In the genomic region with DNA sequence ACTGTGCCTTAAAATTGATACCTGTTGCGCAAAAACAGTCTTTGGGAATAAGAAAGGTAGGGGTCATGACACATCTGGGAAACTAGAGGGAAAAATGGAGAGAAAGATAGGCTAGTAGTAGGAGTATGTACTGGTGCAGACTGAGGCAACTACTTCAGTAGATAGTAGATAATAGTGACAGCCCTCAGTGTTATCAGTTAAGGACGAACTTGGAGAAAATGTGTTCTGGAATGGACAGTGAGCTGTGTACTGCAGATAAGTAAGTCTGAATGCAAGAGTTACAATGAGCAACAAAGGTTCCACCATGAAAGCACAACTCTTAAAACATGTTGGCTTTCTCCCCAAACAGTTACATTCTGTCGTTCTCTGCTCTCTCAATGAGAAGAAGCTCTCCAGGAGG, we compare ENCODE assay signal across 1 cellular context.
TF ChIP-seq lines count a peak whose summit lies in the region.

No MANE protein-coding gene starts in this region.

TF ChIP-seq in K562, 482 proteins besides CTCF, POLR2A, EP300 and RAD21 (continued from another document and continues in another):
- TF ChIP-seq, protein P1, sequence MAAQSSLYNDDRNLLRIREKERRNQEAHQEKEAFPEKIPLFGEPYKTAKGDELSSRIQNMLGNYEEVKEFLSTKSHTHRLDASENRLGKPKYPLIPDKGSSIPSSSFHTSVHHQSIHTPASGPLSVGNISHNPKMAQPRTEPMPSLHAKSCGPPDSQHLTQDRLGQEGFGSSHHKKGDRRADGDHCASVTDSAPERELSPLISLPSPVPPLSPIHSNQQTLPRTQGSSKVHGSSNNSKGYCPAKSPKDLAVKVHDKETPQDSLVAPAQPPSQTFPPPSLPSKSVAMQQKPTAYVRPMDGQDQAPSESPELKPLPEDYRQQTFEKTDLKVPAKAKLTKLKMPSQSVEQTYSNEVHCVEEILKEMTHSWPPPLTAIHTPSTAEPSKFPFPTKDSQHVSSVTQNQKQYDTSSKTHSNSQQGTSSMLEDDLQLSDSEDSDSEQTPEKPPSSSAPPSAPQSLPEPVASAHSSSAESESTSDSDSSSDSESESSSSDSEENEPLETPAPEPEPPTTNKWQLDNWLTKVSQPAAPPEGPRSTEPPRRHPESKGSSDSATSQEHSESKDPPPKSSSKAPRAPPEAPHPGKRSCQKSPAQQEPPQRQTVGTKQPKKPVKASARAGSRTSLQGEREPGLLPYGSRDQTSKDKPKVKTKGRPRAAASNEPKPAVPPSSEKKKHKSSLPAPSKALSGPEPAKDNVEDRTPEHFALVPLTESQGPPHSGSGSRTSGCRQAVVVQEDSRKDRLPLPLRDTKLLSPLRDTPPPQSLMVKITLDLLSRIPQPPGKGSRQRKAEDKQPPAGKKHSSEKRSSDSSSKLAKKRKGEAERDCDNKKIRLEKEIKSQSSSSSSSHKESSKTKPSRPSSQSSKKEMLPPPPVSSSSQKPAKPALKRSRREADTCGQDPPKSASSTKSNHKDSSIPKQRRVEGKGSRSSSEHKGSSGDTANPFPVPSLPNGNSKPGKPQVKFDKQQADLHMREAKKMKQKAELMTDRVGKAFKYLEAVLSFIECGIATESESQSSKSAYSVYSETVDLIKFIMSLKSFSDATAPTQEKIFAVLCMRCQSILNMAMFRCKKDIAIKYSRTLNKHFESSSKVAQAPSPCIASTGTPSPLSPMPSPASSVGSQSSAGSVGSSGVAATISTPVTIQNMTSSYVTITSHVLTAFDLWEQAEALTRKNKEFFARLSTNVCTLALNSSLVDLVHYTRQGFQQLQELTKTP (IDR thresholded peaks at IDR 0.05; ENCODE audit: low read depth in 1 of 2, partially characterized antibody in 2 of 2) = no peak
- TF ChIP-seq ZBTB8A (IDR thresholded peaks at IDR 0.05; ENCODE audit: partially characterized antibody) (no peak), HDGF (IDR thresholded peaks at IDR 0.05) (no peak), PHF21A (IDR thresholded peaks at IDR 0.05; ENCODE audit: borderline replicate concordance, low read depth) (no peak), ZNF707 (CRISPR knock-in tag; conservative IDR thresholded peaks at IDR 0.05) (no peak), PPARD (CRISPR knock-in tag; IDR thresholded peaks at IDR 0.05) (no peak), HMG20B (CRISPR knock-in tag; IDR thresholded peaks at IDR 0.05) (no peak), POLR3G (IDR thresholded peaks at IDR 0.05; ENCODE audit: extremely low read depth, insufficient read length, insufficient replicate concordance) (no peak), STAT5A (IDR thresholded peaks at IDR 0.05; ENCODE audit: borderline replicate concordance, low read length) (no peak), TBP (optimal IDR thresholded peaks at IDR 0.05; ENCODE audit: low read depth, low read length) (no peak), BRD9 (IDR thresholded peaks at IDR 0.05; ENCODE audit: low read depth, partially characterized antibody) (no peak), ZKSCAN8 (CRISPR knock-in tag; IDR thresholded peaks at IDR 0.05) (no peak), SRSF9 (IDR thresholded peaks at IDR 0.05; ENCODE audit: borderline replicate concordance, low read depth, low read length) (no peak), FUS (optimal IDR thresholded peaks at IDR 0.05; ENCODE audit: low read depth, low read length) (no peak), DMBX1 (CRISPR knock-in tag; IDR thresholded peaks at IDR 0.05; ENCODE audit: borderline replicate concordance) (no peak), TEAD4 (IDR thresholded peaks at IDR 0.05; ENCODE audit: low read length) (peak; percentile 77), TEAD4 (CRISPR knock-in tag; IDR thresholded peaks at IDR 0.05; ENCODE audit: borderline replicate concordance) (no peak), ZEB2 (IDR thresholded peaks at IDR 0.05) (no peak), RBM14 (IDR thresholded peaks at IDR 0.05; ENCODE audit: borderline replicate concordance, insufficient read depth, low read depth, low read length) (no peak), MCM5 (IDR thresholded peaks at IDR 0.05; ENCODE audit: low read depth) (no peak), SMARCA4 (IDR thresholded peaks at IDR 0.05) (peak; percentile 54; the same call in 1 of the 2 replicates), TAL1 (IDR thresholded peaks at IDR 0.05) (peak; percentile 76), ZNF780A (CRISPR knock-in tag; IDR thresholded peaks at IDR 0.05) (no peak), CHD1 (IDR thresholded peaks at IDR 0.05; ENCODE audit: low read length) (no peak), KAT7 (CRISPR knock-in tag; IDR thresholded peaks at IDR 0.05; ENCODE audit: borderline replicate concordance) (no peak), CBFA2T3 (IDR thresholded peaks at IDR 0.05) (peak; percentile 87), TAF9B (IDR thresholded peaks at IDR 0.05; ENCODE audit: partially characterized antibody) (no peak), PHF8 (IDR thresholded peaks at IDR 0.05; ENCODE audit: borderline replicate concordance, low read length) (no peak), GABPA (tag; conservative IDR thresholded peaks at IDR 0.05; ENCODE audit: low read depth) (no peak), PCBP1 (IDR thresholded peaks at IDR 0.05; ENCODE audit: low read depth, low read length, poor library complexity, severe bottlenecking) (no peak), KDM5B (IDR thresholded peaks at IDR 0.05; ENCODE audit: insufficient replicate concordance, low read depth, low read length) (no peak), TRIM24 (IDR thresholded peaks at IDR 0.05) (peak; percentile 50 to 61; a peak in 3 of 4 replicates), CCNT2 (IDR thresholded peaks at IDR 0.05; ENCODE audit: borderline replicate concordance, extremely low read depth, insufficient read length, low read depth, low read length) (no peak), ZNF384 (IDR thresholded peaks at IDR 0.05; ENCODE audit: low read depth, low read length) (no peak), NCOR1 (IDR thresholded peaks at IDR 0.05) (peak; percentile 75), BCOR (IDR thresholded peaks at IDR 0.05) (no peak), ZNF239 (CRISPR knock-in tag; IDR thresholded peaks at IDR 0.05) (no peak), CREM (IDR thresholded peaks at IDR 0.05; ENCODE audit: low read depth) (no peak), BRF1 (IDR thresholded peaks at IDR 0.05; ENCODE audit: borderline replicate concordance, extremely low read depth, insufficient read length) (no peak), HDAC3 (IDR thresholded peaks at IDR 0.05; ENCODE audit: borderline replicate concordance, partially characterized antibody) (no peak), BRD4 (IDR thresholded peaks at IDR 0.05) (no peak), NRF1 (conservative IDR thresholded peaks at IDR 0.05 in 1 of 2, IDR thresholded peaks at IDR 0.05 in 1 of 2) (no peak), CEBPB (tag; IDR thresholded peaks at IDR 0.05) (peak; percentile 54; the same call in 1 of the 2 replicates), HNRNPLL (IDR thresholded peaks at IDR 0.05; ENCODE audit: low read depth, low read length, poor library complexity, severe bottlenecking) (peak; percentile 25), DPF2 (IDR thresholded peaks at IDR 0.05) (peak; percentile 57; the same call in 1 of the 2 replicates), SIX5 (IDR thresholded peaks at IDR 0.05; ENCODE audit: borderline replicate concordance in 1 of 2, insufficient read depth in 1 of 2, low read depth in 1 of 2, low read length in 2 of 2) (no peak)
- TF ChIP-seq, protein P2, sequence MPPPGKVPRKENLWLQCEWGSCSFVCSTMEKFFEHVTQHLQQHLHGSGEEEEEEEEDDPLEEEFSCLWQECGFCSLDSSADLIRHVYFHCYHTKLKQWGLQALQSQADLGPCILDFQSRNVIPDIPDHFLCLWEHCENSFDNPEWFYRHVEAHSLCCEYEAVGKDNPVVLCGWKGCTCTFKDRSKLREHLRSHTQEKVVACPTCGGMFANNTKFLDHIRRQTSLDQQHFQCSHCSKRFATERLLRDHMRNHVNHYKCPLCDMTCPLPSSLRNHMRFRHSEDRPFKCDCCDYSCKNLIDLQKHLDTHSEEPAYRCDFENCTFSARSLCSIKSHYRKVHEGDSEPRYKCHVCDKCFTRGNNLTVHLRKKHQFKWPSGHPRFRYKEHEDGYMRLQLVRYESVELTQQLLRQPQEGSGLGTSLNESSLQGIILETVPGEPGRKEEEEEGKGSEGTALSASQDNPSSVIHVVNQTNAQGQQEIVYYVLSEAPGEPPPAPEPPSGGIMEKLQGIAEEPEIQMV (tag; conservative IDR thresholded peaks at IDR 0.05; ENCODE audit: low read depth) = no peak
- TF ChIP-seq, protein P3, sequence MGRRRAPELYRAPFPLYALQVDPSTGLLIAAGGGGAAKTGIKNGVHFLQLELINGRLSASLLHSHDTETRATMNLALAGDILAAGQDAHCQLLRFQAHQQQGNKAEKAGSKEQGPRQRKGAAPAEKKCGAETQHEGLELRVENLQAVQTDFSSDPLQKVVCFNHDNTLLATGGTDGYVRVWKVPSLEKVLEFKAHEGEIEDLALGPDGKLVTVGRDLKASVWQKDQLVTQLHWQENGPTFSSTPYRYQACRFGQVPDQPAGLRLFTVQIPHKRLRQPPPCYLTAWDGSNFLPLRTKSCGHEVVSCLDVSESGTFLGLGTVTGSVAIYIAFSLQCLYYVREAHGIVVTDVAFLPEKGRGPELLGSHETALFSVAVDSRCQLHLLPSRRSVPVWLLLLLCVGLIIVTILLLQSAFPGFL (CRISPR knock-in tag; IDR thresholded peaks at IDR 0.05) = no peak
- TF ChIP-seq, protein P4, sequence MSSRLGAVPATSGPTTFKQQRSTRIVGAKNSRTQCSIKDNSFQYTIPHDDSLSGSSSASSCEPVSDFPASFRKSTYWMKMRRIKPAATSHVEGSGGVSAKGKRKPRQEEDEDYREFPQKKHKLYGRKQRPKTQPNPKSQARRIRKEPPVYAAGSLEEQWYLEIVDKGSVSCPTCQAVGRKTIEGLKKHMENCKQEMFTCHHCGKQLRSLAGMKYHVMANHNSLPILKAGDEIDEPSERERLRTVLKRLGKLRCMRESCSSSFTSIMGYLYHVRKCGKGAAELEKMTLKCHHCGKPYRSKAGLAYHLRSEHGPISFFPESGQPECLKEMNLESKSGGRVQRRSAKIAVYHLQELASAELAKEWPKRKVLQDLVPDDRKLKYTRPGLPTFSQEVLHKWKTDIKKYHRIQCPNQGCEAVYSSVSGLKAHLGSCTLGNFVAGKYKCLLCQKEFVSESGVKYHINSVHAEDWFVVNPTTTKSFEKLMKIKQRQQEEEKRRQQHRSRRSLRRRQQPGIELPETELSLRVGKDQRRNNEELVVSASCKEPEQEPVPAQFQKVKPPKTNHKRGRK (tag; IDR thresholded peaks at IDR 0.05) = no peak
- TF ChIP-seq, protein P5, sequence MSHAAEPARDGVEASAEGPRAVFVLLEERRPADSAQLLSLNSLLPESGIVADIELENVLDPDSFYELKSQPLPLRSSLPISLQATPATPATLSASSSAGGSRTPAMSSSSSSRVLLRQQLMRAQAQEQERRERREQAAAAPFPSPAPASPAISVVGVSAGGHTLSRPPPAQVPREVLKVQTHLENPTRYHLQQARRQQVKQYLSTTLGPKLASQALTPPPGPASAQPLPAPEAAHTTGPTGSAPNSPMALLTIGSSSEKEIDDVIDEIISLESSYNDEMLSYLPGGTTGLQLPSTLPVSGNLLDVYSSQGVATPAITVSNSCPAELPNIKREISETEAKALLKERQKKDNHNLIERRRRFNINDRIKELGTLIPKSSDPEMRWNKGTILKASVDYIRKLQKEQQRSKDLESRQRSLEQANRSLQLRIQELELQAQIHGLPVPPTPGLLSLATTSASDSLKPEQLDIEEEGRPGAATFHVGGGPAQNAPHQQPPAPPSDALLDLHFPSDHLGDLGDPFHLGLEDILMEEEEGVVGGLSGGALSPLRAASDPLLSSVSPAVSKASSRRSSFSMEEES (CRISPR knock-in tag; IDR thresholded peaks at IDR 0.05) = no peak
- TF ChIP-seq, protein P6, sequence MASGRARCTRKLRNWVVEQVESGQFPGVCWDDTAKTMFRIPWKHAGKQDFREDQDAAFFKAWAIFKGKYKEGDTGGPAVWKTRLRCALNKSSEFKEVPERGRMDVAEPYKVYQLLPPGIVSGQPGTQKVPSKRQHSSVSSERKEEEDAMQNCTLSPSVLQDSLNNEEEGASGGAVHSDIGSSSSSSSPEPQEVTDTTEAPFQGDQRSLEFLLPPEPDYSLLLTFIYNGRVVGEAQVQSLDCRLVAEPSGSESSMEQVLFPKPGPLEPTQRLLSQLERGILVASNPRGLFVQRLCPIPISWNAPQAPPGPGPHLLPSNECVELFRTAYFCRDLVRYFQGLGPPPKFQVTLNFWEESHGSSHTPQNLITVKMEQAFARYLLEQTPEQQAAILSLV (tag; IDR thresholded peaks at IDR 0.05) = no peak
- TF ChIP-seq, protein P7, sequence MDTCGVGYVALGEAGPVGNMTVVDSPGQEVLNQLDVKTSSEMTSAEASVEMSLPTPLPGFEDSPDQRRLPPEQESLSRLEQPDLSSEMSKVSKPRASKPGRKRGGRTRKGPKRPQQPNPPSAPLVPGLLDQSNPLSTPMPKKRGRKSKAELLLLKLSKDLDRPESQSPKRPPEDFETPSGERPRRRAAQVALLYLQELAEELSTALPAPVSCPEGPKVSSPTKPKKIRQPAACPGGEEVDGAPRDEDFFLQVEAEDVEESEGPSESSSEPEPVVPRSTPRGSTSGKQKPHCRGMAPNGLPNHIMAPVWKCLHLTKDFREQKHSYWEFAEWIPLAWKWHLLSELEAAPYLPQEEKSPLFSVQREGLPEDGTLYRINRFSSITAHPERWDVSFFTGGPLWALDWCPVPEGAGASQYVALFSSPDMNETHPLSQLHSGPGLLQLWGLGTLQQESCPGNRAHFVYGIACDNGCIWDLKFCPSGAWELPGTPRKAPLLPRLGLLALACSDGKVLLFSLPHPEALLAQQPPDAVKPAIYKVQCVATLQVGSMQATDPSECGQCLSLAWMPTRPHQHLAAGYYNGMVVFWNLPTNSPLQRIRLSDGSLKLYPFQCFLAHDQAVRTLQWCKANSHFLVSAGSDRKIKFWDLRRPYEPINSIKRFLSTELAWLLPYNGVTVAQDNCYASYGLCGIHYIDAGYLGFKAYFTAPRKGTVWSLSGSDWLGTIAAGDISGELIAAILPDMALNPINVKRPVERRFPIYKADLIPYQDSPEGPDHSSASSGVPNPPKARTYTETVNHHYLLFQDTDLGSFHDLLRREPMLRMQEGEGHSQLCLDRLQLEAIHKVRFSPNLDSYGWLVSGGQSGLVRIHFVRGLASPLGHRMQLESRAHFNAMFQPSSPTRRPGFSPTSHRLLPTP (IDR thresholded peaks at IDR 0.05; ENCODE audit: borderline replicate concordance, extremely low read depth, insufficient read length) = no peak
- TF ChIP-seq, protein P8, sequence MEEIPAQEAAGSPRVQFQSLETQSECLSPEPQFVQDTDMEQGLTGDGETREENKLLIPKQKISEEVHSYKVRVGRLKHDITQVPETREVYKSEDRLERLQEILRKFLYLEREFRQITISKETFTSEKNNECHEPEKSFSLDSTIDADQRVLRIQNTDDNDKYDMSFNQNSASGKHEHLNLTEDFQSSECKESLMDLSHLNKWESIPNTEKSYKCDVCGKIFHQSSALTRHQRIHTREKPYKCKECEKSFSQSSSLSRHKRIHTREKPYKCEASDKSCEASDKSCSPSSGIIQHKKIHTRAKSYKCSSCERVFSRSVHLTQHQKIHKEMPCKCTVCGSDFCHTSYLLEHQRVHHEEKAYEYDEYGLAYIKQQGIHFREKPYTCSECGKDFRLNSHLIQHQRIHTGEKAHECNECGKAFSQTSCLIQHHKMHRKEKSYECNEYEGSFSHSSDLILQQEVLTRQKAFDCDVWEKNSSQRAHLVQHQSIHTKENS (CRISPR knock-in tag; IDR thresholded peaks at IDR 0.05) = no peak
